ENCODE assay signal across 8 cellular contexts in genomic region chr19:49929121-49929610, GRCh38. TPM values are rescaled to one million over a fixed set of nuclear protein-coding genes. Genes with fewer than 3 reads are reported as not detected.
A peak's percentile ranks its signal among the peaks of the same experiment; 100 is the strongest.
DNase-seq lines count a peak whose midpoint lies in the region; TF ChIP-seq lines count a peak whose summit lies in the region.

Gene ATF5, plus strand, starts transcription at chr19:49929205. Its CDS starts 1,646 bp downstream, at chr19:49930851.
Gene NUP62, minus strand, starts transcription at chr19:49929504. Its CDS starts 19,697 bp downstream, at chr19:49909807.

- H3K27me3 ChIP-seq in neural cell (ENCODE audit: insufficient read depth, low read depth, low read length) (no peaks in the 10 kb centered on the region), stomach (no peaks in the 10 kb centered on the region)

- H3K36me3 ChIP-seq in neural cell (ENCODE audit: insufficient read depth, low read length) (no peaks in the 10 kb centered on the region), stomach (peaks cover 12 to 62% (median 40%) of the 10 kb centered on the region in 4 donors)

- no peaks in the 10 kb centered on the region for H3F3A ChIP-seq in neural cell (ENCODE audit: insufficient read depth, low read length, poor library complexity, severe bottlenecking)

- peak within 1 kb of the TSS; percentile 97 for H3K9ac ChIP-seq in neural cell (ENCODE audit: low read length)

- peaks cover 15 to 54% (median 38%) of the 10 kb centered on the region in 4 donors for H3K4me1 ChIP-seq in stomach

- intact Hi-C loops in stomach (cut with DNase I; ENCODE audit: low total_unique reads), result no loop called here

- DNase-seq in EL, result peak; percentile 90
- peak; percentile 69 for DNase-seq in GOT3 (lab: John Stamatoyannopoulos, UW)
- DNase-seq in LNCaP clone FGC (ENCODE audit: low read depth), result no peak
- DNase-seq in RWPE1 (ENCODE audit: low spot score), result peak; percentile 99
- DNase-seq in activated effector memory CD4-positive, alpha-beta T cell treated with Interleukin-2 at 50 U/mL for 16 hours, result peak; percentile 82
- DNase-seq in fibroblast of the aortic adventitia (ENCODE audit: low read depth), result peak; percentile 80
- peak; percentile 90 for DNase-seq in stomach

- peak within 1 kb of the TSS; percentile 68 for H3K4me2 ChIP-seq in neural cell (ENCODE audit: low read length)

- H3K27ac ChIP-seq in RWPE1, result peak within 1 kb of the TSS; percentile 93
- peak within 1 kb of the TSS; percentile 96 for H3K27ac ChIP-seq in neural cell (ENCODE audit: low read length)
- H3K27ac ChIP-seq in stomach, result peak within 1 kb of the TSS; percentile 87 to 99 (median 94)

- H2AFZ ChIP-seq in neural cell (ENCODE audit: low read depth, low read length), result peak within 1 kb of the TSS; percentile 59

- no peaks in the 10 kb centered on the region for H3K9me2 ChIP-seq in neural cell (ENCODE audit: insufficient read depth, low read length)

- TF ChIP-seq CTCF in LNCaP clone FGC (IDR thresholded peaks at IDR 0.05; ENCODE audit: control insufficient read depth, extremely low read depth, insufficient read depth) (no peak), RWPE1 (conservative IDR thresholded peaks at IDR 0.05; ENCODE audit: low read depth) (no peak), fibroblast of the aortic adventitia (IDR thresholded peaks at IDR 0.05; ENCODE audit: insufficient read depth, low read length) (no peak), neural cell (IDR thresholded peaks at IDR 0.05; ENCODE audit: poor library complexity, severe bottlenecking) (no peak), stomach (IDR thresholded peaks at IDR 0.05) (peak in 1 of 7 experiments; percentile 11)

- H3K9me3 ChIP-seq in neural cell (ENCODE audit: low read length) (no peaks in the 10 kb centered on the region), stomach (no peaks in the 10 kb centered on the region)

- TF ChIP-seq RAD21 in neural cell (conservative IDR thresholded peaks at IDR 0.05), result no peak

- POLR2A ChIA-PET in RWPE1 (lab: Yijun Ruan, JAX; ENCODE audit: low non-redundant PET), result no interaction called here

- WGBS in stomach, 5 donors, result 0 to 1% (median 0%) methylated on average over 38 to 48 of the region's 48 CpGs

- H4K20me1 ChIP-seq in neural cell (ENCODE audit: insufficient read depth), result no peaks in the 10 kb centered on the region

- TF ChIP-seq EP300 in neural cell (conservative IDR thresholded peaks at IDR 0.05; ENCODE audit: poor library complexity, severe bottlenecking) (no peak), stomach (IDR thresholded peaks at IDR 0.05) (no peak)

- CTCF ChIA-PET in RWPE1 (lab: Yijun Ruan, JAX), result interaction anchor here (0.6 kb wide), 1 partner anchor 836 kb away, joined by 7 read pairs; no protein-coding TSS in a partner anchor

- H3K4me3 ChIP-seq in LNCaP clone FGC (ENCODE audit: low read depth, low read length), result peak within 1 kb of the TSS; percentile 89
- H3K4me3 ChIP-seq in fibroblast of the aortic adventitia (ENCODE audit: low read depth, low read length), result peak within 1 kb of the TSS; percentile 100
- H3K4me3 ChIP-seq in neural cell (ENCODE audit: low read length), result peak within 1 kb of the TSS; percentile 92
- H3K4me3 ChIP-seq in stomach, result peak within 1 kb of the TSS; percentile 76 to 100 (median 95)

- no peak for TF ChIP-seq POLR2A in stomach (IDR thresholded peaks at IDR 0.05)

- peaks cover 45% of the 10 kb centered on the region for H3K79me2 ChIP-seq in neural cell (replicated peaks; ENCODE audit: insufficient read depth, low read length)

TF ChIP-seq in neural cell, 6 proteins besides CTCF, POLR2A, EP300 and RAD21:
- TF ChIP-seq REST (IDR thresholded peaks at IDR 0.05; ENCODE audit: borderline replicate concordance), result peak; percentile 86
- peak; percentile 54 for TF ChIP-seq POLR2AphosphoS5 (IDR thresholded peaks at IDR 0.05)
- TF ChIP-seq TAF1 (IDR thresholded peaks at IDR 0.05; ENCODE audit: low read depth), result no peak
TF ChIP-seq in neural cell: peak in this region for 2.

RNA-seq across cellular contexts. Expression of gene ATF5, which starts in this region (rescaled TPM):
- 81.5 and 106 TPM in 2 replicates for total RNA-seq in fibroblast of the aortic adventitia (ENCODE audit: low replicate concordance)
- 16.1 and 18.9 TPM in 2 replicates for polyA plus RNA-seq in neural cell
- 8.6 and 11.0 TPM in 2 replicates for polyA minus RNA-seq in neural cell
- 10 to 100 TPM in 1 of 5 donors, 1 to 10 TPM in 4; 2.2 to 13.9 (median 5.1) TPM for total RNA-seq in stomach
- polyA plus RNA-seq in stomach, result 10 to 100 TPM; 20.0 to 40.3 (median 20.5) TPM

RNA-seq across cellular contexts. Expression of gene NUP62, which starts in this region (rescaled TPM):
- total RNA-seq in fibroblast of the aortic adventitia (ENCODE audit: low replicate concordance) (11.3 and 35.4 TPM in 2 replicates), stomach (10 to 100 TPM in 3 of 5 donors, 1 to 10 TPM in 2; 5.3 to 58.0 (median 14.5) TPM)
- polyA plus RNA-seq in neural cell (24.9 and 32.2 TPM in 2 replicates), stomach (10 to 100 TPM; 13.7 to 17.0 (median 15.9) TPM)
- polyA minus RNA-seq in neural cell, result 31.4 and 32.9 TPM in 2 replicates
